ENCODE assay signal across 10 cellular contexts in the genomic region with DNA sequence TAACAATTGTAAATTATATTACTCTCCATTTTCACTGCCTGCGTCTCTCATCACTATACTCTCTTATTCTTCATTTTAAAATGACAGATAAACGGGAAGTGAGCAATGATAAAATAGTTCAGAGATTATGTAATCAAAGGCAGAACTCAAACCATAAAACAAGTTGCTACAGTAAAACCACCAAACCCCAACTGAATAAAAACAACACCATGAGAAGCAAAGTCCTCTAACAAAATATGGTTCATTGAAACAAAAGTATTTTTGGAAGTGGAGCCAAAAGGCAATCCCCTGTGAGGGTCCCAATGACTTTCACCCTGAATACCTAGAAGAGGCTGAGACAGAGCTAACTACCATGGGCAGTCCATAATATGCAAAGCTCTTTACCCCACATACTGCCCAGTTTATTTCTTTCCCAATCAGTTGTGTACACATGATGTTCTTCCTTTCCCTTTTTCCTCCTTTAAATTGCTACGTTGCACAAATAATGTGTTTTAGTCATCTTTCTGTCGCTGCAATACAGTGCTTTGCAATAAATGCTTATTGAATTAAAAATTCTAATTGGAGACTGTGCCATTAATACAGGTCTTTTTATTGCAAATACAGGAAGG.
DNase-seq lines count a peak whose midpoint lies in the region; ATAC-seq and TF ChIP-seq lines count a peak whose summit lies in the region.
"Had no signal": no experiment of that assay in that cellular context is flagged by ENCODE, and none has a peak within 500 bp of the region (broad histone marks: within the 10 kb centered on the region; RNA-seq: fewer than 3 reads in every experiment).

No MANE protein-coding gene starts in this region.

- H3K4me1 ChIP-seq in PC-3 (ENCODE audit: insufficient read depth, low read length) (peaks cover 35% of the 10 kb centered on the region), gastrocnemius medialis (no peaks in the 10 kb centered on the region)

- no peak for TF ChIP-seq CTCF in PC-3 (conservative IDR thresholded peaks at IDR 0.05; ENCODE audit: low read depth, low read length)
- no peak for TF ChIP-seq CTCF in gastrocnemius medialis (IDR thresholded peaks at IDR 0.05 in 4 of 5, conservative IDR thresholded peaks at IDR 0.05 in 1 of 5)

- H3K4me3 ChIP-seq in PC-3 (ENCODE audit: low read length), result 0 out of 2 replicates have a peak overlapping the region, but pooled peaks have one; percentile 10
- no peak overlapping the region for H3K4me3 ChIP-seq in gastrocnemius medialis

- H3K36me3 ChIP-seq in PC-3 (ENCODE audit: low read depth, low read length), result no peaks in the 10 kb centered on the region
- no peaks in the 10 kb centered on the region for H3K36me3 ChIP-seq in gastrocnemius medialis

- in situ Hi-C loops in gastrocnemius medialis (cut with MboI; ENCODE audit: low sequenced_read_pairs in 4 of 4), result no loop called here

- BruUV-seq in PC-3 (replicated peaks; lab: Mats Ljungman, UMichigan), result no TSS peak

- no peak overlapping the region for H3K9ac ChIP-seq in PC-3 (ENCODE audit: low read length)

- ATAC-seq in PC-3 (peak; percentile 58), gastrocnemius medialis (no peak), GM18511 (IDR thresholded peaks at IDR 0.05; ENCODE audit: unreplicated experiment) (no peak)
- peak; percentile 76 for ATAC-seq in stimulated activated naive CD8-positive, alpha-beta T cell treated with anti-CD3 and anti-CD28 coated beads, Interleukin-15, amount 100 ng/mL, for 72 hours

- H3K79me2 ChIP-seq in PC-3 (ENCODE audit: low read length), result no peaks in the 10 kb centered on the region

- CTCF ChIA-PET in activated naive CD4-positive, alpha-beta T cell treated with anti-CD3 and anti-CD28 coated beads for 36 hours (lab: Charles Lee), result no interaction called here
- CTCF ChIA-PET in PC-3 (lab: Charles Lee), result no interaction called here

- no peak overlapping the region for H3K4me3 Mint-ChIP-seq in activated naive CD4-positive, alpha-beta T cell treated with anti-CD3 and anti-CD28 coated beads for 36 hours
- H3K4me3 Mint-ChIP-seq in stimulated activated naive CD8-positive, alpha-beta T cell treated with anti-CD3 and anti-CD28 coated beads, Interleukin-15, amount 100 ng/mL, for 72 hours, result peak overlapping the region; percentile 52 to 64

- POLR2A ChIA-PET in PC-3 (lab: Charles Lee; ENCODE audit: unreplicated experiment), result interaction anchor here (0.6 to 0.7 kb wide), 2 partner anchors 52 to 66 kb away, joined by 3 to 4 read pairs; no protein-coding TSS in a partner anchor

- TF ChIP-seq POLR2A in gastrocnemius medialis (IDR thresholded peaks at IDR 0.05), result no peak

- no peaks in the 10 kb centered on the region for H3F3A ChIP-seq in PC-3 (ENCODE audit: low read length, unreplicated experiment)

- no peaks in the 10 kb centered on the region for H3K27me3 Mint-ChIP-seq in activated naive CD4-positive, alpha-beta T cell treated with anti-CD3 and anti-CD28 coated beads for 36 hours (ENCODE audit: low read depth)
- H3K27me3 Mint-ChIP-seq in stimulated activated naive CD8-positive, alpha-beta T cell treated with anti-CD3 and anti-CD28 coated beads, Interleukin-15, amount 100 ng/mL, for 72 hours, result peaks cover 5% of the 10 kb centered on the region

- DNase-seq in activated naive CD4-positive, alpha-beta T cell treated with anti-CD3 and anti-CD28 coated beads for 36 hours, result no peak
- DNase-seq in activated naive CD4-positive, alpha-beta T cell treated with anti-CD3 and anti-CD28 coated beads, Interleukin-2, amount 50 U/mL, for 16 hours, result no peak
- DNase-seq in PC-3 (peak; percentile 45), fibroblast of peridontal ligament (ENCODE audit: extremely low read depth) (peak; percentile 30), gastrocnemius medialis (no peak), HuH-7.5 (ENCODE audit: low spot score) (no peak)
- no peak for DNase-seq in stimulated activated naive CD8-positive, alpha-beta T cell treated with anti-CD3 and anti-CD28 coated beads, Interleukin-15, amount 100 ng/mL, for 72 hours
- DNase-seq: H7, SW 1271 had no signal

- no peaks in the 10 kb centered on the region for H4K20me1 ChIP-seq in PC-3 (ENCODE audit: low read length)

- peak overlapping the region; percentile 12 for H2AFZ ChIP-seq in PC-3 (ENCODE audit: low read length)

- peaks cover 15% of the 10 kb centered on the region for H3K4me1 Mint-ChIP-seq in activated naive CD4-positive, alpha-beta T cell treated with anti-CD3 and anti-CD28 coated beads for 36 hours (ENCODE audit: low read depth)
- H3K4me1 Mint-ChIP-seq in stimulated activated naive CD8-positive, alpha-beta T cell treated with anti-CD3 and anti-CD28 coated beads, Interleukin-15, amount 100 ng/mL, for 72 hours, result peaks cover 18% of the 10 kb centered on the region

- H3K9me3 ChIP-seq in PC-3 (ENCODE audit: low read length) (no peaks in the 10 kb centered on the region), gastrocnemius medialis (no peaks in the 10 kb centered on the region)

- H3K27ac ChIP-seq in PC-3 (ENCODE audit: low read length) (peak overlapping the region; percentile 5; the same call in 1 of the 2 replicates), gastrocnemius medialis (no peak overlapping the region)

- no peaks in the 10 kb centered on the region for H3K27me3 ChIP-seq in PC-3 (ENCODE audit: low read length)
- no peaks in the 10 kb centered on the region for H3K27me3 ChIP-seq in gastrocnemius medialis

- no peaks in the 10 kb centered on the region for H3K36me3 Mint-ChIP-seq in activated naive CD4-positive, alpha-beta T cell treated with anti-CD3 and anti-CD28 coated beads for 36 hours (ENCODE audit: low read depth)

- H3K9me2 ChIP-seq in PC-3 (replicated peaks; ENCODE audit: low read length), result no peaks in the 10 kb centered on the region

- peak overlapping the region; percentile 1 for H3K27ac Mint-ChIP-seq in activated naive CD4-positive, alpha-beta T cell treated with anti-CD3 and anti-CD28 coated beads for 36 hours
- peak overlapping the region in 1 of 2 donors; percentile 27 for H3K27ac Mint-ChIP-seq in stimulated activated naive CD8-positive, alpha-beta T cell treated with anti-CD3 and anti-CD28 coated beads, Interleukin-15, amount 100 ng/mL, for 72 hours

- H3K4me2 ChIP-seq in PC-3 (ENCODE audit: low read length), result peak overlapping the region; percentile 54

- intact Hi-C loops in activated naive CD4-positive, alpha-beta T cell treated with anti-CD3 and anti-CD28 coated beads for 36 hours (cut with micrococcal nuclease), result loop anchor here (1.0 kb wide), 1 partner anchor 37 kb away; no protein-coding TSS in a partner anchor
- intact Hi-C loops in PC-3 (cut with micrococcal nuclease), result no loop called here
- intact Hi-C loops in gastrocnemius medialis (cut with DNase I; ENCODE audit: low total_unique reads), result no loop called here

- peaks cover 1% of the 10 kb centered on the region for H3K9me3 Mint-ChIP-seq in activated naive CD4-positive, alpha-beta T cell treated with anti-CD3 and anti-CD28 coated beads for 36 hours
- peaks cover 4 to 6% of the 10 kb centered on the region in 2 donors for H3K9me3 Mint-ChIP-seq in stimulated activated naive CD8-positive, alpha-beta T cell treated with anti-CD3 and anti-CD28 coated beads, Interleukin-15, amount 100 ng/mL, for 72 hours

Comparison
In these comparisons a context has a peak if more than half of its experiments do, and no peak if none do; other contexts are left out.
1. DNase-seq: peak in PC-3 (single experiment) and fibroblast of peridontal ligament (single experiment); none in activated naive CD4-positive, alpha-beta T cell treated with anti-CD3 and anti-CD28 coated beads for 36 hours (single experiment), activated naive CD4-positive, alpha-beta T cell treated with anti-CD3 and anti-CD28 coated beads, Interleukin-2, amount 50 U/mL, for 16 hours (single experiment), stimulated activated naive CD8-positive, alpha-beta T cell treated with anti-CD3 and anti-CD28 coated beads, Interleukin-15, amount 100 ng/mL, for 72 hours (0 of 2), gastrocnemius medialis (0 of 2) and HuH-7.5 (single experiment).
2. ATAC-seq: peak in PC-3 (single experiment) and stimulated activated naive CD8-positive, alpha-beta T cell treated with anti-CD3 and anti-CD28 coated beads, Interleukin-15, amount 100 ng/mL, for 72 hours (single experiment); none in gastrocnemius medialis (0 of 2) and GM18511 (single experiment).